In the genomic region with DNA sequence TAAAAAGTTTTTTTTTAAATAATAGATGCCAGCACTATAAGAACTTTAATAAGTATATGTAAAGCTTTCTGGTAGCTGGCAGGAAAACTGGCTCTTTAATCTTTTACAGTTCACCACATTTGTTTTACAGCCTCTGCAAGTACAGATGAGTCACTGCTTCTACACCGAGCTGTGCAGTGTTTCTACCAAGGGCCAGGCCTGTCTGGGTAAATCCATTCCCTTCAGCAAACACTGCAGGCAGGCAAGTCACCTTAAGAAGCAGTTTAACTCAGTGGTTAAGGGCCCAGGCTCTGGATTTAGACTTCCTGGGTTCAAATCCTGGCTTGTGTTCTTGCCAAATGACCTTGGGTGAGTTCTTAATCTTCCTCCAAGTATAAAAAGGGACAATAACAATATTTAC, we compare ENCODE assay signal across 16 cellular contexts.
DNase-seq lines count a peak whose midpoint lies in the region; ATAC-seq and TF ChIP-seq lines count a peak whose summit lies in the region.
"Had no signal": no experiment of that assay in that cellular context is flagged by ENCODE, and none has a peak within 500 bp of the region (broad histone marks: within the 10 kb centered on the region; RNA-seq: fewer than 3 reads in every experiment).

No MANE protein-coding gene starts in this region.

- no peaks in the 10 kb centered on the region for H3K9me3 ChIP-seq in SK-N-SH
- H3K9me3 ChIP-seq: A549, colonic mucosa, left lung had no signal

- no peaks in the 10 kb centered on the region for H3K79me2 ChIP-seq in SK-N-SH (ENCODE audit: insufficient read depth)

- TF ChIP-seq EP300 in SK-N-SH (IDR thresholded peaks at IDR 0.05; ENCODE audit: borderline replicate concordance in 1 of 2, low read depth in 1 of 2, low read length in 1 of 2) = no peak

- no peak overlapping the region for H3K4me3 Mint-ChIP-seq in activated CD4-positive, alpha-beta T cell treated with anti-CD3 and anti-CD28 coated beads for 36 hours
- no peak overlapping the region for H3K4me3 Mint-ChIP-seq in natural killer cell
- H3K4me3 Mint-ChIP-seq: naive thymus-derived CD8-positive, alpha-beta T cell had no signal

- no peak for TF ChIP-seq RAD21 in SK-N-SH (IDR thresholded peaks at IDR 0.05; ENCODE audit: low read length)

- no peaks in the 10 kb centered on the region for H4K20me1 ChIP-seq in SK-N-SH (ENCODE audit: insufficient read depth)

- H3K4me1 Mint-ChIP-seq in activated CD4-positive, alpha-beta T cell treated with anti-CD3 and anti-CD28 coated beads for 36 hours = no peaks in the 10 kb centered on the region
- no peaks in the 10 kb centered on the region for H3K4me1 Mint-ChIP-seq in natural killer cell
- H3K4me1 Mint-ChIP-seq: naive thymus-derived CD8-positive, alpha-beta T cell had no signal

- H3K4me2 ChIP-seq in SK-N-SH = no peak overlapping the region
- H3K4me2 ChIP-seq: A549 had no signal

- no peaks in the 10 kb centered on the region for H3F3A ChIP-seq in SK-N-SH (replicated peaks; ENCODE audit: insufficient read depth)

- H3K4me1 ChIP-seq in SK-N-SH (ENCODE audit: control insufficient read depth in 1 of 2, insufficient read depth in 2 of 2, low read depth in 1 of 2, low read length in 1 of 2) = no peaks in the 10 kb centered on the region
- H3K4me1 ChIP-seq: A549, colonic mucosa, left lung had no signal

- H3K4me3 ChIP-seq in SK-N-SH (ENCODE audit: low read depth in 2 of 2, low read length in 1 of 2) = no peak overlapping the region
- H3K4me3 ChIP-seq: A549, colonic mucosa, left lung had no signal

- H3K9me3 Mint-ChIP-seq in activated CD4-positive, alpha-beta T cell treated with anti-CD3 and anti-CD28 coated beads for 36 hours (ENCODE audit: low read depth) = no peaks in the 10 kb centered on the region
- no peaks in the 10 kb centered on the region for H3K9me3 Mint-ChIP-seq in natural killer cell
- H3K9me3 Mint-ChIP-seq: naive thymus-derived CD8-positive, alpha-beta T cell had no signal

- TF ChIP-seq CTCF in SK-N-SH (IDR thresholded peaks at IDR 0.05) (no peak), natural killer cell (IDR thresholded peaks at IDR 0.05) (no peak)

- H3K27me3 Mint-ChIP-seq in activated CD4-positive, alpha-beta T cell treated with anti-CD3 and anti-CD28 coated beads for 36 hours = no peaks in the 10 kb centered on the region
- H3K27me3 Mint-ChIP-seq in natural killer cell (ENCODE audit: low read depth in 2 of 2) = no peaks in the 10 kb centered on the region

- H3K27me3 ChIP-seq in SK-N-SH (ENCODE audit: insufficient read depth) = no peaks in the 10 kb centered on the region
- H3K27me3 ChIP-seq: colonic mucosa, left lung had no signal

- no peak overlapping the region for H3K27ac Mint-ChIP-seq in activated CD4-positive, alpha-beta T cell treated with anti-CD3 and anti-CD28 coated beads for 36 hours
- H3K27ac Mint-ChIP-seq in natural killer cell = no peak overlapping the region
- H3K27ac Mint-ChIP-seq: naive thymus-derived CD8-positive, alpha-beta T cell had no signal

- ATAC-seq in activated CD4-positive, alpha-beta T cell treated with anti-CD3 and anti-CD28 coated beads for 36 hours = peak; percentile 75
- no peak for ATAC-seq in natural killer cell
- ATAC-seq: A549; left lung; naive thymus-derived CD8-positive, alpha-beta T cell had no signal

- H2AFZ ChIP-seq in SK-N-SH (ENCODE audit: low read depth) = no peak overlapping the region

- H3K36me3 ChIP-seq in SK-N-SH (replicated peaks in 1 of 2; ENCODE audit: control insufficient read depth in 1 of 2, insufficient read depth in 2 of 2, low read length in 1 of 2) = no peaks in the 10 kb centered on the region
- H3K36me3 ChIP-seq: colonic mucosa, left lung, WERI-Rb-1 had no signal

- POLR2A ChIA-PET in activated CD4-positive, alpha-beta T cell treated with anti-CD3 and anti-CD28 coated beads for 36 hours (lab: Charles Lee) = no interaction called here
- POLR2A ChIA-PET in SK-N-SH (lab: Yijun Ruan, JAX) = no interaction called here

- peak; percentile 27 for DNase-seq in activated CD4-positive, alpha-beta T cell treated with anti-CD3 and anti-CD28 coated beads for 36 hours
- no peak for DNase-seq in activated CD4-positive, alpha-beta T cell treated with anti-CD3 and anti-CD28 coated beads for 1 hour
- DNase-seq in H4 (ENCODE audit: low spot score) (peak; percentile 74), amniotic epithelial cell (ENCODE audit: low read depth) (peak; percentile 82), occipital lobe (lab: John Stamatoyannopoulos, UW) (peak; percentile 0), SK-N-SH (no peak), NCI-H2171 (lab: John Stamatoyannopoulos, UW) (no peak), natural killer cell (no peak)
- DNase-seq: colonic mucosa; erythroblast; left lung; naive thymus-derived CD8-positive, alpha-beta T cell; NCI-H1092; retina; WERI-Rb-1 had no signal

- no peaks in the 10 kb centered on the region for H3K9me2 ChIP-seq in SK-N-SH

- no peak overlapping the region for H3K27ac ChIP-seq in SK-N-SH (ENCODE audit: low read depth in 2 of 2, low read length in 1 of 2)
- H3K27ac ChIP-seq: A549, colonic mucosa, left lung, WERI-Rb-1 had no signal

- intact Hi-C loops in activated CD4-positive, alpha-beta T cell treated with anti-CD3 and anti-CD28 coated beads for 36 hours (cut with DNase I, micrococcal nuclease) = no loop called here
- intact Hi-C loops in natural killer cell (cut with micrococcal nuclease) = no loop called here

- CTCF ChIA-PET in activated CD4-positive, alpha-beta T cell treated with anti-CD3 and anti-CD28 coated beads for 36 hours (lab: Charles Lee) = no interaction called here
- CTCF ChIA-PET in SK-N-SH (lab: Yijun Ruan, JAX) = no interaction called here

- H3K9ac ChIP-seq in SK-N-SH = no peak overlapping the region

- no peaks in the 10 kb centered on the region for H3K36me3 Mint-ChIP-seq in activated CD4-positive, alpha-beta T cell treated with anti-CD3 and anti-CD28 coated beads for 36 hours (ENCODE audit: low read depth)
- no peaks in the 10 kb centered on the region for H3K36me3 Mint-ChIP-seq in natural killer cell
- H3K36me3 Mint-ChIP-seq: naive thymus-derived CD8-positive, alpha-beta T cell had no signal

- no CpG with 5 or more reads among the region's 1 CpG for WGBS in SK-N-SH (ENCODE audit: low lambda C conversion rate)

TF ChIP-seq in SK-N-SH, 30 proteins besides CTCF, POLR2A, EP300 and RAD21 (continues in another document):
- TF ChIP-seq GATA2 (CRISPR knock-in tag; IDR thresholded peaks at IDR 0.05) (no peak), CHD2 (IDR thresholded peaks at IDR 0.05; ENCODE audit: low read length, partially characterized antibody) (no peak), RFX5 (IDR thresholded peaks at IDR 0.05; ENCODE audit: low read length) (no peak), RXRA (IDR thresholded peaks at IDR 0.05; ENCODE audit: borderline replicate concordance, low read depth) (no peak), RCOR1 (IDR thresholded peaks at IDR 0.05; ENCODE audit: low read length) (no peak), JUND (IDR thresholded peaks at IDR 0.05) (no peak), MXI1 (IDR thresholded peaks at IDR 0.05; ENCODE audit: low read depth, low read length) (no peak), SIN3A (IDR thresholded peaks at IDR 0.05; ENCODE audit: borderline replicate concordance, low read depth, low read length) (no peak), TCF12 (IDR thresholded peaks at IDR 0.05) (no peak), YY1 (IDR thresholded peaks at IDR 0.05; ENCODE audit: low read depth) (no peak), NFIC (IDR thresholded peaks at IDR 0.05; ENCODE audit: borderline replicate concordance) (no peak), SMC3 (IDR thresholded peaks at IDR 0.05; ENCODE audit: low read depth, low read length) (no peak), EZH2phosphoT487 (IDR thresholded peaks at IDR 0.05; ENCODE audit: borderline replicate concordance, low read depth) (no peak), FOSL2 (IDR thresholded peaks at IDR 0.05; ENCODE audit: borderline replicate concordance, low read depth) (no peak)
- TF ChIP-seq, protein P1, sequence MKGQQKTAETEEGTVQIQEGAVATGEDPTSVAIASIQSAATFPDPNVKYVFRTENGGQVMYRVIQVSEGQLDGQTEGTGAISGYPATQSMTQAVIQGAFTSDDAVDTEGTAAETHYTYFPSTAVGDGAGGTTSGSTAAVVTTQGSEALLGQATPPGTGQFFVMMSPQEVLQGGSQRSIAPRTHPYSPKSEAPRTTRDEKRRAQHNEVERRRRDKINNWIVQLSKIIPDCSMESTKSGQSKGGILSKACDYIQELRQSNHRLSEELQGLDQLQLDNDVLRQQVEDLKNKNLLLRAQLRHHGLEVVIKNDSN (IDR thresholded peaks at IDR 0.05; ENCODE audit: borderline replicate concordance, low read depth) = no peak
- TF ChIP-seq, protein P2, sequence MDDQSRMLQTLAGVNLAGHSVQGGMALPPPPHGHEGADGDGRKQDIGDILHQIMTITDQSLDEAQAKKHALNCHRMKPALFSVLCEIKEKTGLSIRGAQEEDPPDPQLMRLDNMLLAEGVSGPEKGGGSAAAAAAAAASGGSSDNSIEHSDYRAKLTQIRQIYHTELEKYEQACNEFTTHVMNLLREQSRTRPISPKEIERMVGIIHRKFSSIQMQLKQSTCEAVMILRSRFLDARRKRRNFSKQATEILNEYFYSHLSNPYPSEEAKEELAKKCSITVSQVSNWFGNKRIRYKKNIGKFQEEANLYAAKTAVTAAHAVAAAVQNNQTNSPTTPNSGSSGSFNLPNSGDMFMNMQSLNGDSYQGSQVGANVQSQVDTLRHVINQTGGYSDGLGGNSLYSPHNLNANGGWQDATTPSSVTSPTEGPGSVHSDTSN (IDR thresholded peaks at IDR 0.05) = no peak
- TF ChIP-seq, protein P3, sequence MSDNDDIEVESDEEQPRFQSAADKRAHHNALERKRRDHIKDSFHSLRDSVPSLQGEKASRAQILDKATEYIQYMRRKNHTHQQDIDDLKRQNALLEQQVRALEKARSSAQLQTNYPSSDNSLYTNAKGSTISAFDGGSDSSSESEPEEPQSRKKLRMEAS (IDR thresholded peaks at IDR 0.05; ENCODE audit: low read depth) = no peak

Comparison
In these comparisons a context has a peak if more than half of its experiments do, and no peak if none do; other contexts are left out.
1. DNase-seq: peak in activated CD4-positive, alpha-beta T cell treated with anti-CD3 and anti-CD28 coated beads for 36 hours (single experiment), H4 (single experiment), amniotic epithelial cell (single experiment) and occipital lobe (single experiment); none in activated CD4-positive, alpha-beta T cell treated with anti-CD3 and anti-CD28 coated beads for 1 hour (single experiment), SK-N-SH (single experiment), NCI-H2171 (single experiment) and natural killer cell (single experiment).